In the genomic region with DNA sequence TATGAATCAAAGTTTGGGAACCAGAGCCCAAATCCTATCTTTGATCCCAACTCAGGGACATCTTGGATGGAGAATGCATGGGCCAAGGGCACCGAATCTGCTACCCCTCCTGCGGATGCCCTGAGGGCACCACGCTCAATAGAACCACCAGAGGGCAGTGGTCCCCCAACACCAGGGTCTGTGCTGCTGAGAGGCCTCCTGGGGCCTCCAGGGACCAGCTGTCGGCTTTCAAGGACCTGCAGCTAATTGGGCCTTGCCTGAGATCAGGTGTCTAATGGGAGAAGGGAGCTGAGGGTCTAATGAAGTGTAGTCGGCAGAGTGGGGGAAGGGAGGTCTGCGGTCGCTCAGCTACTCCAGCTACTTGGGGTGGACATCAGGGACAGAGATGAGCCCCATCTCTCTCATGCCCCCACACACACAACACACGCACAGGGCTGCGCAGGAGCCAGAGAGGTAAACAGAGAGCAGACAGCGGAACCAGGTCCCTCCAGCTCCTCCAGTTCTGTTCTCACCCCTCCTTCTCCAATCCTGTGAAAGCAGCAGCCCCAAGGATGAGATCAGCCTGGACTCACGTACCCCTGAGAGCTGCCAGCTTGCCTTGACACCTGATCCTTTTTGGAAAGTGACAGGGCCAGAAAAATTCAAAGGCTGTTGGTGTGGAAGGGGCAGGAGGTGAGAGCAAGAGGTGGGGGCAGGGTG, we compare ENCODE assay signal across 8 cellular contexts. TPM values are rescaled to one million over a fixed set of nuclear protein-coding genes. Genes with fewer than 3 reads are reported as not detected.
DNase-seq lines count a peak whose midpoint lies in the region; ATAC-seq and TF ChIP-seq lines count a peak whose summit lies in the region.

No MANE protein-coding gene starts in this region.

- H3K27ac Mint-ChIP-seq in CD14-positive monocyte, result peak overlapping the region in 1 of 7 donors; percentile 56
- H3K27ac Mint-ChIP-seq in activated naive CD4-positive, alpha-beta T cell treated with anti-CD3 and anti-CD28 coated beads, Interleukin-2, amount 50 U/mL, for 72 hours, result peak overlapping the region; percentile 42 to 92

- peaks cover 30 to 36% of the 10 kb centered on the region in 2 donors for H3K36me3 Mint-ChIP-seq in CD14-positive monocyte
- peaks cover 0 to 24% of the 10 kb centered on the region in 2 donors for H3K36me3 Mint-ChIP-seq in activated naive CD4-positive, alpha-beta T cell treated with anti-CD3 and anti-CD28 coated beads, Interleukin-2, amount 50 U/mL, for 72 hours

- TF ChIP-seq CTCF in CD14-positive monocyte (IDR thresholded peaks at IDR 0.05), result peak; percentile 78

- ATAC-seq in GM21390 (IDR thresholded peaks at IDR 0.05; ENCODE audit: unreplicated experiment), result peak; percentile 59
- ATAC-seq in SK-N-SH treated with all-trans-retinoic acid at 6 μM for 48 hours, result peak; percentile 98
- ATAC-seq in activated naive CD4-positive, alpha-beta T cell treated with anti-CD3 and anti-CD28 coated beads, Interleukin-2, amount 50 U/mL, for 72 hours, result peak; percentile 73 to 74
- ATAC-seq in Right ventricle myocardium superior (ENCODE audit: poor library complexity), result peak; percentile 71

- peaks cover 0 to 5% (median 2%) of the 10 kb centered on the region in 3 donors for H3K27me3 Mint-ChIP-seq in CD14-positive monocyte (ENCODE audit: low read depth in 3 of 3)

- H3K4me1 Mint-ChIP-seq in CD14-positive monocyte, result peaks cover 13% of the 10 kb centered on the region

- H3K9me3 Mint-ChIP-seq in CD14-positive monocyte, result no peaks in the 10 kb centered on the region
- no peaks in the 10 kb centered on the region for H3K9me3 Mint-ChIP-seq in activated naive CD4-positive, alpha-beta T cell treated with anti-CD3 and anti-CD28 coated beads, Interleukin-2, amount 50 U/mL, for 72 hours

- intact Hi-C loops in CD14-positive monocyte (cut with micrococcal nuclease) (loop anchor here (1.0 to 5.0 kb wide), 2 partner anchors 56 to 57 kb away; no protein-coding TSS in a partner anchor), Right ventricle myocardium superior (cut with DNase I) (loop anchor here (2.0 kb wide), 1 partner anchor 56 kb away; no protein-coding TSS in a partner anchor), posterior vena cava (cut with DNase I) (loop anchor here (5.0 kb wide), 2 partner anchors 46 to 56 kb away; a partner anchor contains a TSS)

- DNase-seq in CD14-positive monocyte (ENCODE audit: low spot score), result peak; percentile 71
- peak; percentile 97 for DNase-seq in NCI-H1092 (lab: John Stamatoyannopoulos, UW)
- DNase-seq in activated naive CD4-positive, alpha-beta T cell treated with anti-CD3 and anti-CD28 coated beads, Interleukin-2, amount 50 U/mL, for 72 hours (ENCODE audit: low spot score in 2 of 2), result peak; percentile 66 to 74
- peak; percentile 84 for DNase-seq in Right ventricle myocardium superior
- DNase-seq in posterior vena cava (ENCODE audit: low spot score), result peak; percentile 90
- peak; percentile 77 for DNase-seq in ureter (ENCODE audit: low spot score)

- no peak overlapping the region for H3K4me3 Mint-ChIP-seq in CD14-positive monocyte

TF ChIP-seq in SK-N-SH treated with all-trans-retinoic acid at 6 μM for 48 hours, 23 proteins besides CTCF, POLR2A, EP300 and RAD21:
- TF ChIP-seq CSDC2 (CRISPR knock-in tag; IDR thresholded peaks at IDR 0.05) (no peak), GLIS3 (CRISPR knock-in tag; IDR thresholded peaks at IDR 0.05) (no peak), ZNF70 (CRISPR knock-in tag; IDR thresholded peaks at IDR 0.05) (no peak), TOX (CRISPR knock-in tag; IDR thresholded peaks at IDR 0.05; ENCODE audit: borderline replicate concordance) (no peak), ARNTL (CRISPR knock-in tag; IDR thresholded peaks at IDR 0.05; ENCODE audit: borderline replicate concordance, low read depth) (no peak), TCF4 (CRISPR knock-in tag; IDR thresholded peaks at IDR 0.05; ENCODE audit: borderline replicate concordance) (no peak), ZNF8 (CRISPR knock-in tag; IDR thresholded peaks at IDR 0.05) (no peak), ZC3H10 (CRISPR knock-in tag; IDR thresholded peaks at IDR 0.05) (no peak), PPARA (CRISPR knock-in tag; IDR thresholded peaks at IDR 0.05; ENCODE audit: borderline replicate concordance) (no peak), OSR1 (CRISPR knock-in tag; IDR thresholded peaks at IDR 0.05) (no peak)
- TF ChIP-seq, protein P1, sequence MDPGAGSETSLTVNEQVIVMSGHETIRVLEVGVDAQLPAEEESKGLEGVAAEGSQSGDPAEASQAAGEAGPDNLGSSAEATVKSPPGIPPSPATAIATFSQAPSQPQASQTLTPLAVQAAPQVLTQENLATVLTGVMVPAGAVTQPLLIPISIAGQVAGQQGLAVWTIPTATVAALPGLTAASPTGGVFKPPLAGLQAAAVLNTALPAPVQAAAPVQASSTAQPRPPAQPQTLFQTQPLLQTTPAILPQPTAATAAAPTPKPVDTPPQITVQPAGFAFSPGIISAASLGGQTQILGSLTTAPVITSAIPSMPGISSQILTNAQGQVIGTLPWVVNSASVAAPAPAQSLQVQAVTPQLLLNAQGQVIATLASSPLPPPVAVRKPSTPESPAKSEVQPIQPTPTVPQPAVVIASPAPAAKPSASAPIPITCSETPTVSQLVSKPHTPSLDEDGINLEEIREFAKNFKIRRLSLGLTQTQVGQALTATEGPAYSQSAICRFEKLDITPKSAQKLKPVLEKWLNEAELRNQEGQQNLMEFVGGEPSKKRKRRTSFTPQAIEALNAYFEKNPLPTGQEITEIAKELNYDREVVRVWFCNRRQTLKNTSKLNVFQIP (CRISPR knock-in tag; IDR thresholded peaks at IDR 0.05; ENCODE audit: borderline replicate concordance, low read depth), result no peak
- TF ChIP-seq, protein P2, sequence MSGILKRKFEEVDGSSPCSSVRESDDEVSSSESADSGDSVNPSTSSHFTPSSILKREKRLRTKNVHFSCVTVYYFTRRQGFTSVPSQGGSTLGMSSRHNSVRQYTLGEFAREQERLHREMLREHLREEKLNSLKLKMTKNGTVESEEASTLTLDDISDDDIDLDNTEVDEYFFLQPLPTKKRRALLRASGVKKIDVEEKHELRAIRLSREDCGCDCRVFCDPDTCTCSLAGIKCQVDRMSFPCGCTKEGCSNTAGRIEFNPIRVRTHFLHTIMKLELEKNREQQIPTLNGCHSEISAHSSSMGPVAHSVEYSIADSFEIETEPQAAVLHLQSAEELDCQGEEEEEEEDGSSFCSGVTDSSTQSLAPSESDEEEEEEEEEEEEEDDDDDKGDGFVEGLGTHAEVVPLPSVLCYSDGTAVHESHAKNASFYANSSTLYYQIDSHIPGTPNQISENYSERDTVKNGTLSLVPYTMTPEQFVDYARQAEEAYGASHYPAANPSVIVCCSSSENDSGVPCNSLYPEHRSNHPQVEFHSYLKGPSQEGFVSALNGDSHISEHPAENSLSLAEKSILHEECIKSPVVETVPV (CRISPR knock-in tag; IDR thresholded peaks at IDR 0.05), result no peak

RNA-seq across cellular contexts. Expression of a gene that starts 34.9 kb away (rescaled TPM):
- polyA plus RNA-seq in CD14-positive monocyte, result 10 to 100 TPM; 31.1 to 31.8 TPM
- 100 to 1,000 TPM in 1 of 2 donors, 10 to 100 TPM in 1; 54.6 to 138 TPM for total RNA-seq in activated naive CD4-positive, alpha-beta T cell treated with anti-CD3 and anti-CD28 coated beads, Interleukin-2, amount 50 U/mL, for 72 hours
- 19.7 TPM for total RNA-seq in Right ventricle myocardium superior
- 10 to 100 TPM; 33.2 to 45.7 TPM for total RNA-seq in posterior vena cava
- total RNA-seq in ureter, result 59.0 TPM

RNA-seq across cellular contexts. Expression of a gene that starts 48.0 kb away (rescaled TPM):
- polyA plus RNA-seq in CD14-positive monocyte, result under 1 TPM in 1 of 2 donors, not detected in 1; 0.04 TPM
- 10 to 100 TPM; 26.3 to 65.6 TPM for total RNA-seq in activated naive CD4-positive, alpha-beta T cell treated with anti-CD3 and anti-CD28 coated beads, Interleukin-2, amount 50 U/mL, for 72 hours
- 17.7 TPM for total RNA-seq in Right ventricle myocardium superior
- 10 to 100 TPM; 33.7 to 36.9 TPM for total RNA-seq in posterior vena cava
- total RNA-seq in ureter, result 146 TPM

Comparison
In these comparisons a context has a peak if more than half of its experiments do, and no peak if none do; other contexts are left out.
1. Peak in every context shown above with its lines: DNase-seq and ATAC-seq.